ENCODE assay signal across 18 cellular contexts in the genomic region with DNA sequence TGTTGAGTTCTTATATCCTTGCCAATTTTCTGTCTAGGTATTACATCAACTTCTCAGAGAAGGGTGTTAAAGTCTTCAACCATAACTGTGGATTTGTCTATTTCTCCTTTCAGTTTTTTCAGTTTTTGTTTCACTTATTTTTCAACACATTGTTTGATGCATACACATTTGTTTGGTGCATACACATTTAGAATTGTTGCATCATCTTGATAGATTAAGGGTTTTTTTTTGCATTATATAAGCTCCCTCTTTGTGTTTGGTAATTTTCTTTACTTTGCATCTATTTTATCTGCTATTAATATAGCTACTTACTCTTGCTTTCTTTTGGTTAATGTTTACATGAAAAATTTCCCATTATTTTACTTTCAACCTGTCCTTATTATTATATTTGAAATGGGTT. TPM values are rescaled to one million over a fixed set of nuclear protein-coding genes. Genes with fewer than 3 reads are reported as not detected.
DNase-seq lines count a peak whose midpoint lies in the region; ATAC-seq, FAIRE-seq and TF ChIP-seq lines count a peak whose summit lies in the region.
"Had no signal": no experiment of that assay in that cellular context is flagged by ENCODE, and none has a peak within 500 bp of the region (broad histone marks: within the 10 kb centered on the region; RNA-seq: fewer than 3 reads in every experiment).

No MANE protein-coding gene starts in this region.

- no peaks in the 10 kb centered on the region for H4K20me1 ChIP-seq in IMR-90 (ENCODE audit: insufficient read depth, low read length)
- H4K20me1 ChIP-seq: BLaER1 had no signal

- no peak overlapping the region for H4K5ac ChIP-seq in IMR-90 (ENCODE audit: low read depth, low read length)

- no peak overlapping the region for H3K14ac ChIP-seq in IMR-90 (replicated peaks; ENCODE audit: low read depth, low read length)

- H2AFZ ChIP-seq in IMR-90 (replicated peaks; ENCODE audit: low read length, poor library complexity) = no peak overlapping the region
- H2AFZ ChIP-seq: GM23248 had no signal

- H3K27me3 ChIP-seq in IMR-90 (ENCODE audit: control insufficient read depth, insufficient read depth, low read length) (peaks cover 3% of the 10 kb centered on the region), foreskin keratinocyte (no peaks in the 10 kb centered on the region)
- H3K27me3 ChIP-seq: BLaER1 had no signal

- no peak overlapping the region for H4K91ac ChIP-seq in IMR-90 (ENCODE audit: insufficient read depth, low read depth, low read length)

- TF ChIP-seq POLR2A in IMR-90 (IDR thresholded peaks at IDR 0.05; ENCODE audit: low read depth, low read length) = no peak

- H3K27ac ChIP-seq in IMR-90 (ENCODE audit: insufficient read depth, low read length) = no peak overlapping the region
- no peak overlapping the region for H3K27ac ChIP-seq in foreskin keratinocyte
- H3K27ac ChIP-seq: BLaER1, C4-2B, GM23248 had no signal

- H3K36me3 ChIP-seq in IMR-90 (ENCODE audit: control insufficient read depth, insufficient read depth, low read length) = no peaks in the 10 kb centered on the region
- H3K36me3 ChIP-seq: BLaER1, HAP-1 had no signal

- POLR2A ChIA-PET in IMR-90 (lab: Charles Lee; ENCODE audit: unreplicated experiment) = no interaction called here

- H3K4me1 ChIP-seq in IMR-90 (ENCODE audit: control insufficient read depth, insufficient read depth, low read length) = no peaks in the 10 kb centered on the region
- no peaks in the 10 kb centered on the region for H3K4me1 ChIP-seq in foreskin keratinocyte
- H3K4me1 ChIP-seq: Caco-2, HAP-1 had no signal

- no peaks in the 10 kb centered on the region for H3K9me3 ChIP-seq in IMR-90 (ENCODE audit: control insufficient read depth, insufficient read depth, low read length)
- H3K9me3 ChIP-seq: Caco-2, HAP-1 had no signal

- no peak overlapping the region for H2BK5ac ChIP-seq in IMR-90 (ENCODE audit: low read depth, low read length, poor library complexity, severe bottlenecking)

- no peaks in the 10 kb centered on the region for H3K79me1 ChIP-seq in IMR-90 (ENCODE audit: low read depth in 1 of 2, low read length in 2 of 2)

- no peak for TF ChIP-seq CTCF in IMR-90 (conservative IDR thresholded peaks at IDR 0.05; ENCODE audit: low read depth, low read length)
- no peak for TF ChIP-seq CTCF in foreskin keratinocyte (conservative IDR thresholded peaks at IDR 0.05)

- no peak overlapping the region for H2BK20ac ChIP-seq in IMR-90 (ENCODE audit: low read depth, low read length)

- no peak for TF ChIP-seq RAD21 in IMR-90 (IDR thresholded peaks at IDR 0.05; ENCODE audit: low read length)

- no TSS peak for BruUV-seq in IMR-90 (replicated peaks; lab: Mats Ljungman, UMichigan)

- no peak overlapping the region for H3K23ac ChIP-seq in IMR-90 (ENCODE audit: low read depth, low read length)

- H4K8ac ChIP-seq in IMR-90 (ENCODE audit: low read depth in 2 of 2, low read length in 2 of 2) = no peak overlapping the region

- H2BK15ac ChIP-seq in IMR-90 (ENCODE audit: low read depth, low read length) = no peak overlapping the region

- H2AK5ac ChIP-seq in IMR-90 (ENCODE audit: low read depth, low read length) = no peak overlapping the region

- ATAC-seq in IMR-90 (ENCODE audit: low read depth) (no peak), GM19467 (IDR thresholded peaks at IDR 0.05; ENCODE audit: unreplicated experiment) (no peak), foreskin keratinocyte (no peak)
- ATAC-seq: CD8-positive, alpha-beta T cell; GM12878 had no signal

- H2AK9ac ChIP-seq in IMR-90 (replicated peaks; ENCODE audit: low read depth, low read length, poor library complexity) = no peak overlapping the region

- no peak overlapping the region for H2BK120ac ChIP-seq in IMR-90 (ENCODE audit: low read depth, low read length)

- FAIRE-seq in G401.6 (lab: Jason Lieb, UNC) = peak; percentile 42
- FAIRE-seq: GM12878 had no signal

- H3K4ac ChIP-seq in IMR-90 (ENCODE audit: low read depth, low read length) = no peak overlapping the region

- H3K9me1 ChIP-seq in IMR-90 (ENCODE audit: insufficient read depth, low read length) = no peaks in the 10 kb centered on the region

- intact Hi-C loops in IMR-90 (cut with micrococcal nuclease) = no loop called here

- no peak overlapping the region for H3K56ac ChIP-seq in IMR-90 (ENCODE audit: extremely low read depth, insufficient read depth, low read length)

- H3K9ac ChIP-seq in IMR-90 (ENCODE audit: low read depth, low read length) = no peak overlapping the region
- H3K9ac ChIP-seq: BLaER1, GM23248 had no signal

- in situ Hi-C loops in IMR-90 (cut with MboI; ENCODE audit: low sequenced_read_pairs) = no loop called here

- no peak overlapping the region for H3K4me3 ChIP-seq in IMR-90 (ENCODE audit: insufficient read depth, low read depth, low read length)
- H3K4me3 ChIP-seq: BLaER1, GM12878, GM23248, HAP-1 had no signal

- CTCF ChIA-PET in IMR-90 (lab: Yijun Ruan, JAX) = interaction anchor here (0.6 to 1.0 kb wide), 2 partner anchors 20 to 45 kb away, joined by 3 read pairs; a partner anchor contains a TSS

- no peak overlapping the region for H3K4me2 ChIP-seq in IMR-90 (ENCODE audit: low read depth, low read length)
- H3K4me2 ChIP-seq: BLaER1 had no signal

- dilution Hi-C loops in IMR-90 (cut with HindIII; ENCODE audit: low sequenced_read_pairs, unreplicated experiment) = no loop called here

- DNase-seq in IMR-90 = no peak
- peak; percentile 31 for DNase-seq in OCI-M1 (lab: John Stamatoyannopoulos, UW)
- DNase-seq in foreskin keratinocyte = no peak
- no peak for DNase-seq in stimulated activated CD4-positive, alpha-beta T cell treated with anti-CD3 and anti-CD28 coated beads, Interleukin-2, amount 100 ng/mL, for 48 hours
- DNase-seq: Caco-2; CD4-positive, CD25-positive, alpha-beta regulatory T cell; CD8-positive, alpha-beta T cell; DMS153; DND-41; GDM1; GM23248; HFFc6 had no signal

- no peak overlapping the region for H3K18ac ChIP-seq in IMR-90 (ENCODE audit: low read depth, low read length)

TF ChIP-seq in IMR-90, 13 proteins besides CTCF, POLR2A, EP300 and RAD21:
- TF ChIP-seq CEBPB (IDR thresholded peaks at IDR 0.05; ENCODE audit: low read depth, low read length) (0 out of 2 replicates have a peak, but pooled peaks have one; percentile 24), CHD1 (IDR thresholded peaks at IDR 0.05; ENCODE audit: low read depth, low read length) (no peak)

RNA-seq across cellular contexts. Expression of a gene that starts 20.8 kb away (rescaled TPM):
- total RNA-seq in IMR-90 (2012; rRNA removed) = 15.3 and 17.6 TPM in 2 replicates
- 5.6 and 6.0 TPM in 2 replicates for polyA plus RNA-seq in IMR-90 (2012; rRNA removed)
- polyA plus RNA-seq in IMR-90 (2012; cell fraction: cytosol; rRNA removed) = 1.5 and 1.9 TPM in 2 replicates
- 1.4 and 10.2 TPM in 2 replicates for polyA plus RNA-seq in IMR-90 (2012; cell fraction: nucleus; rRNA removed; ENCODE audit: low replicate concordance)
- total RNA-seq in foreskin keratinocyte = 11.2 and 12.4 TPM in 2 replicates
- 3.4 and 3.8 TPM in 2 replicates for polyA plus RNA-seq in foreskin keratinocyte

RNA-seq across cellular contexts. Expression of a gene that starts 37.0 kb away (rescaled TPM):
- total RNA-seq in IMR-90 (2012; rRNA removed) = 0.56 and 0.72 TPM in 2 replicates
- 0.06 and 0.14 TPM in 2 replicates for polyA plus RNA-seq in IMR-90 (2012; rRNA removed)
- 0.02 and 0.04 TPM in 2 replicates for polyA plus RNA-seq in IMR-90 (2012; cell fraction: cytosol; rRNA removed)
- 0.02 and 0.09 TPM in 2 replicates for polyA plus RNA-seq in IMR-90 (2012; cell fraction: nucleus; rRNA removed; ENCODE audit: low replicate concordance)
- total RNA-seq in foreskin keratinocyte = 1.5 and 1.7 TPM in 2 replicates
- 0.37 and 0.46 TPM in 2 replicates for polyA plus RNA-seq in foreskin keratinocyte
